8 cellular contexts compared by ENCODE assay signal in the genomic region with DNA sequence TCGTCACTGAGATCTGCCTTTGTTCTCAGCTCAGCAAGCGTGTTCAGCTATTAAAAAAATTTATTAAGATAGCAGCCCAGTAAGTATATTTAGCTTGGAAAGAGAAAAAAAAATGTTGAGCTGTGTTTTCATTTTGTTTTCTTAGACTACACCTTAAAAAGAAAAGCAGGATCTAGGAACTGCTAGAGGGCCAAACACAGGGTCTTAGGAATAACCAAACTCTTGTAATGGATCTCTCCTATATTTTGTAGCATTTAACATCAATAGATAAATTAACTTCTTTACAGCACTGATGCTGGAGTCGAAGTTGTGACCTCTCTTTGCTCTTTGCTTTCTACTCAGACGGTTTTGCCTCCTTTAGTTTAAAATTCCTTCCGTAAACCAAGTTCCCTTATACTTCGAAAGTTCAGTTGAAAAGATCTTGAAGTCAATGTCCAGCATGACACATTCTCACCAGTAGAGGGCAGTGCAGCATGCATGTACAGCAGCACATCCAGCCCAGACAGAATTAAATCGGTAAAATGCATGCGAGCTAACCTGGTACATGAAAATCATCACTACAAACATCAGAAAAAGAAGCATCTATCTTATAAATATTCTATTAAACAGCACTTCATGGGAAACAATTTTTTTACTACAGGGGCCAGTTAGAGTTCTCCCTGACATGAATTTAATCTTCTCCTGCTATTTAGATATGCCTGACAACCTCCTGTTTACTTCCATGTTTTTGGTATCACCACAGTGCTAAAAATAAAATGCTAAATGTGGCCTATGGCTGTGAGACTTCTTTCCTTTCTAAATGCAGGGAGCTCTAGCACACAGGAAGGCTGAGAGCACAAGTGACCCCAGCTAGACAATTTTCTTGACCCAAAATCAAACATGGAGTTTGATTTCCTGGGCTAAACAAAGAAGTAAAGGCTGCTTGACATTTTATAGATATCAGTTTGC. TPM values are rescaled to one million over a fixed set of nuclear protein-coding genes. Genes with fewer than 3 reads are reported as not detected.
DNase-seq lines count a peak whose midpoint lies in the region; ATAC-seq, FAIRE-seq and TF ChIP-seq lines count a peak whose summit lies in the region.

No MANE protein-coding gene starts in this region.

- no peaks in the 10 kb centered on the region for H3F3A ChIP-seq in Loucy (ENCODE audit: low read depth)

- H3K79me2 ChIP-seq in Loucy (ENCODE audit: insufficient read depth, low read length), result no peaks in the 10 kb centered on the region

- H3K4me3 ChIP-seq in A549 (no peak overlapping the region), Loucy (ENCODE audit: low read length, poor library complexity, severe bottlenecking) (no peak overlapping the region), RWPE2 (ENCODE audit: severe bottlenecking) (no peak overlapping the region)

- H3K9me2 ChIP-seq in Loucy (replicated peaks; ENCODE audit: low read depth, low read length), result no peaks in the 10 kb centered on the region

- WGBS in A549 (ENCODE audit: missing lambda C conversion rate), result 26% methylated on average over 8 of the region's 8 CpGs

- TF ChIP-seq CTCF in A549 (IDR thresholded peaks at IDR 0.05) (peak; percentile 97), Loucy (conservative IDR thresholded peaks at IDR 0.05; ENCODE audit: low read length) (peak; percentile 98), RWPE2 (IDR thresholded peaks at IDR 0.05; ENCODE audit: poor library complexity, severe bottlenecking) (peak; percentile 95)

- POLR2A ChIA-PET in A549 (lab: Yijun Ruan, JAX), result interaction anchor here (1.0 to 1.3 kb wide), 2 partner anchors 48 to 183 kb away, joined by 3 to 7 read pairs; no protein-coding TSS in a partner anchor

- no peak for TF ChIP-seq POLR2A in A549 (IDR thresholded peaks at IDR 0.05; ENCODE audit: low read length)

- H3K36me3 ChIP-seq in Loucy (ENCODE audit: insufficient read depth, low read length), result no peaks in the 10 kb centered on the region
- H3K36me3 ChIP-seq in RWPE2 (ENCODE audit: low read depth), result no peaks in the 10 kb centered on the region

- H3K27ac ChIP-seq in A549 (peak overlapping the region; percentile 48 to 72), RWPE2 (ENCODE audit: poor library complexity, severe bottlenecking) (no peak overlapping the region)

- TF ChIP-seq RAD21 in A549 (conservative IDR thresholded peaks at IDR 0.05 in 1 of 2, IDR thresholded peaks at IDR 0.05 in 1 of 2), result peak; percentile 99

- H2AFZ ChIP-seq in Loucy (ENCODE audit: low read length), result peak overlapping the region; percentile 82

- H3K27me3 ChIP-seq in Loucy (ENCODE audit: insufficient read depth, low read length, poor library complexity, severe bottlenecking), result no peaks in the 10 kb centered on the region
- H3K27me3 ChIP-seq in RWPE2 (ENCODE audit: insufficient read depth, poor library complexity, severe bottlenecking), result no peaks in the 10 kb centered on the region

- TF ChIP-seq EP300 in A549 (IDR thresholded peaks at IDR 0.05), result no peak

- no peaks in the 10 kb centered on the region for H4K20me1 ChIP-seq in Loucy (ENCODE audit: insufficient read depth, low read length, poor library complexity, severe bottlenecking)

- DNase-seq in A549 (ENCODE audit: low read depth in 1 of 2, low spot score in 1 of 2), result peak; percentile 46 to 92
- DNase-seq in RWPE2 (ENCODE audit: low spot score), result no peak
- DNase-seq in activated T-helper 9 cell treated with anti-CD3 and anti-CD28 coated beads, Interleukin-2, amount 50 U/mL, for 16 hours (ENCODE audit: low read depth), result peak; percentile 39
- peak; percentile 71 for DNase-seq in foreskin melanocyte
- peak; percentile 77 for DNase-seq in non-pigmented ciliary epithelial cell (ENCODE audit: low read depth)
- peak; percentile 77 for DNase-seq in stromal cell of bone marrow (ENCODE audit: low read depth)

- H3K4me1 ChIP-seq in A549 (peaks cover 6% of the 10 kb centered on the region; the same call in 2 of the 3 replicates), Loucy (ENCODE audit: insufficient read depth, low read length, poor library complexity, severe bottlenecking) (no peaks in the 10 kb centered on the region), RWPE2 (ENCODE audit: insufficient read depth, poor library complexity, severe bottlenecking) (peaks cover 11% of the 10 kb centered on the region)

- ATAC-seq in A549 (peak; percentile 84 to 90), GM18867 (IDR thresholded peaks at IDR 0.05; ENCODE audit: unreplicated experiment) (peak; percentile 62), RWPE2 (ENCODE audit: low read depth) (peak; percentile 68)

- CTCF ChIA-PET in A549 (lab: Yijun Ruan, JAX), result interaction anchor here (0.6 to 15.5 kb wide), 92 partner anchors 8 to 421 kb away, joined by 3 to 395 read pairs (median 4); no protein-coding TSS in a partner anchor

- 0 out of 3 replicates have a peak, but pooled peaks cover 3% of the 10 kb centered on the region for H3K9me3 ChIP-seq in A549
- no peaks in the 10 kb centered on the region for H3K9me3 ChIP-seq in Loucy (ENCODE audit: insufficient read depth, low read depth, low read length)
- no peaks in the 10 kb centered on the region for H3K9me3 ChIP-seq in RWPE2 (ENCODE audit: severe bottlenecking)

- no peak overlapping the region for H3K9ac ChIP-seq in Loucy (ENCODE audit: low read depth, low read length, poor library complexity, severe bottlenecking)

- H3K4me2 ChIP-seq in A549 (peak overlapping the region; percentile 44), Loucy (ENCODE audit: low read depth, low read length, poor library complexity, severe bottlenecking) (no peak overlapping the region)

- no peak for FAIRE-seq in A549 (lab: Jason Lieb, UNC)

TF ChIP-seq in A549, 52 proteins besides CTCF, POLR2A, EP300 and RAD21:
- TF ChIP-seq RCOR1 (IDR thresholded peaks at IDR 0.05; ENCODE audit: low read depth, low read length) (no peak), CHD2 (IDR thresholded peaks at IDR 0.05; ENCODE audit: low read length, partially characterized antibody) (no peak), SMC3 (IDR thresholded peaks at IDR 0.05) (peak; percentile 98)

RNA-seq across cellular contexts. Expression of gene MAP3K20, which starts 48.2 kb away (rescaled TPM):
- polyA plus RNA-seq in A549 (2011; rRNA removed) (76.7 and 80.7 TPM in 2 replicates), A549 (2017; fragmentation: RNase III; extraction: RNeasy Plus Mini Kit Qiagen cat#74134 plus additional on column Dnase treatment) (34.1 to 34.7 TPM (median 34.2 TPM) in 3 replicates)
- polyA plus RNA-seq in A549 (2012; cell fraction: cytosol; rRNA removed), result 13.8 and 14.9 TPM in 2 replicates
- 6.8 and 8.7 TPM in 2 replicates for polyA plus RNA-seq in A549 (2012; cell fraction: nucleus; rRNA removed)
- 52.0 and 55.0 TPM in 2 replicates for polyA minus RNA-seq in A549 (2011; rRNA and poly(A)+ RNA removed)
